In the genomic region with DNA sequence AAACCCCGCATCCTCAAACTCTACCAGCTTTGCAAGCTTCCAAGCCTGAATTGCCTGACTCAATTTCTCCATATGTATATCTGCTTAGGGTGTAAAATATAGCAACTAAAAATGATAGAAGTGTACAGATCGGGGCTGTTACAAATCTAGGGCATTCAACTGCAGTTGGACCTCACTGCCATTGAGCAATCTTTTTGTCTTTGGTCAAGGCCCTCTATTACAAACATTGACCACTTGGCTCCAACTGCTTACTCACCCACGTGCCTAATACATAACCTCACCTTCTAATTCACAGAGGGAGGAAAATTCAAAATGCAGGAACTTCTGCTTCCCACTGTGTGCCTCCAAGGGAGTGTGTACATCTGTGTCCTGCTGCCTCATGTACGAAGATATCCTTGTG, we compare ENCODE assay signal across 1 cellular context.
TF ChIP-seq lines count a peak whose summit lies in the region.

No MANE protein-coding gene starts in this region.

TF ChIP-seq in HepG2, 621 proteins besides CTCF, POLR2A, EP300 and RAD21 (continued from another document and continues in another):
- TF ChIP-seq ZNF839 (CRISPR knock-in tag; IDR thresholded peaks at IDR 0.05; ENCODE audit: borderline replicate concordance) = no peak
- TF ChIP-seq PAF1 (CRISPR knock-in tag; IDR thresholded peaks at IDR 0.05) = no peak
- TF ChIP-seq, protein P1, sequence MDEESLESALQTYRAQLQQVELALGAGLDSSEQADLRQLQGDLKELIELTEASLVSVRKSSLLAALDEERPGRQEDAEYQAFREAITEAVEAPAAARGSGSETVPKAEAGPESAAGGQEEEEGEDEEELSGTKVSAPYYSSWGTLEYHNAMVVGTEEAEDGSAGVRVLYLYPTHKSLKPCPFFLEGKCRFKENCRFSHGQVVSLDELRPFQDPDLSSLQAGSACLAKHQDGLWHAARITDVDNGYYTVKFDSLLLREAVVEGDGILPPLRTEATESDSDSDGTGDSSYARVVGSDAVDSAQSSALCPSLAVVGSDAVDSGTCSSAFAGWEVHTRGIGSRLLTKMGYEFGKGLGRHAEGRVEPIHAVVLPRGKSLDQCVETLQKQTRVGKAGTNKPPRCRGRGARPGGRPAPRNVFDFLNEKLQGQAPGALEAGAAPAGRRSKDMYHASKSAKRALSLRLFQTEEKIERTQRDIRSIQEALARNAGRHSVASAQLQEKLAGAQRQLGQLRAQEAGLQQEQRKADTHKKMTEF (CRISPR knock-in tag; IDR thresholded peaks at IDR 0.05) = no peak
- no peak for TF ChIP-seq ZNF605 (CRISPR knock-in tag; IDR thresholded peaks at IDR 0.05)
- TF ChIP-seq, protein P2, sequence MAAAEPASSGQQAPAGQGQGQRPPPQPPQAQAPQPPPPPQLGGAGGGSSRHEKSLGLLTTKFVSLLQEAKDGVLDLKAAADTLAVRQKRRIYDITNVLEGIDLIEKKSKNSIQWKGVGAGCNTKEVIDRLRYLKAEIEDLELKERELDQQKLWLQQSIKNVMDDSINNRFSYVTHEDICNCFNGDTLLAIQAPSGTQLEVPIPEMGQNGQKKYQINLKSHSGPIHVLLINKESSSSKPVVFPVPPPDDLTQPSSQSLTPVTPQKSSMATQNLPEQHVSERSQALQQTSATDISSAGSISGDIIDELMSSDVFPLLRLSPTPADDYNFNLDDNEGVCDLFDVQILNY (CRISPR knock-in tag; conservative IDR thresholded peaks at IDR 0.05) = no peak
- TF ChIP-seq DR1 (CRISPR knock-in tag; IDR thresholded peaks at IDR 0.05) = no peak
- no peak for TF ChIP-seq MATR3 (CRISPR knock-in tag; IDR thresholded peaks at IDR 0.05)
- no peak for TF ChIP-seq ZNF17 (CRISPR knock-in tag; IDR thresholded peaks at IDR 0.05)
- TF ChIP-seq KLF6 (CRISPR knock-in tag; IDR thresholded peaks at IDR 0.05) = no peak
- TF ChIP-seq, protein P3, sequence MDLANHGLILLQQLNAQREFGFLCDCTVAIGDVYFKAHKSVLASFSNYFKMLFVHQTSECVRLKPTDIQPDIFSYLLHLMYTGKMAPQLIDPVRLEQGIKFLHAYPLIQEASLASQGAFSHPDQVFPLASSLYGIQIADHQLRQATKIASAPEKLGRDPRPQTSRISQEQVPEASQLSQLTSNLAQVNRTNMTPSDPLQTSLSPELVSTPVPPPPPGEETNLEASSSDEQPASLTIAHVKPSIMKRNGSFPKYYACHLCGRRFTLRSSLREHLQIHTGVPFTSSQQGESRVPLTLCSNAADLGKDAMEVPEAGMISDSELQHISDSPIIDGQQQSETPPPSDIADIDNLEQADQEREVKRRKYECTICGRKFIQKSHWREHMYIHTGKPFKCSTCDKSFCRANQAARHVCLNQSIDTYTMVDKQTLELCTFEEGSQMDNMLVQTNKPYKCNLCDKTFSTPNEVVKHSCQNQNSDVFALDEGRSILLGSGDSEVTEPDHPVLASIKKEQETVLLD (CRISPR knock-in tag; IDR thresholded peaks at IDR 0.05; ENCODE audit: low read depth) = no peak
- no peak for TF ChIP-seq MBNL3 (CRISPR knock-in tag; conservative IDR thresholded peaks at IDR 0.05)
- TF ChIP-seq NFRKB (IDR thresholded peaks at IDR 0.05) = no peak
- TF ChIP-seq RFX1 (IDR thresholded peaks at IDR 0.05) = no peak
- TF ChIP-seq EED (CRISPR knock-in tag; IDR thresholded peaks at IDR 0.05) = no peak
- TF ChIP-seq ZNF563 (CRISPR knock-in tag; IDR thresholded peaks at IDR 0.05) = no peak
- TF ChIP-seq, protein P4, sequence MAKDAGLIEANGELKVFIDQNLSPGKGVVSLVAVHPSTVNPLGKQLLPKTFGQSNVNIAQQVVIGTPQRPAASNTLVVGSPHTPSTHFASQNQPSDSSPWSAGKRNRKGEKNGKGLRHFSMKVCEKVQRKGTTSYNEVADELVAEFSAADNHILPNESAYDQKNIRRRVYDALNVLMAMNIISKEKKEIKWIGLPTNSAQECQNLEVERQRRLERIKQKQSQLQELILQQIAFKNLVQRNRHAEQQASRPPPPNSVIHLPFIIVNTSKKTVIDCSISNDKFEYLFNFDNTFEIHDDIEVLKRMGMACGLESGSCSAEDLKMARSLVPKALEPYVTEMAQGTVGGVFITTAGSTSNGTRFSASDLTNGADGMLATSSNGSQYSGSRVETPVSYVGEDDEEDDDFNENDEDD (CRISPR knock-in tag; IDR thresholded peaks at IDR 0.05; ENCODE audit: borderline replicate concordance) = no peak
- peak; percentile 26; the same call in 1 of the 2 replicates for TF ChIP-seq ZFP36L1 (CRISPR knock-in tag; IDR thresholded peaks at IDR 0.05)
- peak; percentile 32; the same call in 1 of the 2 replicates for TF ChIP-seq FOXA3 (CRISPR knock-in tag; IDR thresholded peaks at IDR 0.05)
- TF ChIP-seq ZNF180 (CRISPR knock-in tag; IDR thresholded peaks at IDR 0.05; ENCODE audit: borderline replicate concordance, low read depth) = no peak
- TF ChIP-seq IRX3 (CRISPR knock-in tag; IDR thresholded peaks at IDR 0.05; ENCODE audit: borderline replicate concordance, low read depth) = no peak
- TF ChIP-seq ZEB1 (IDR thresholded peaks at IDR 0.05; ENCODE audit: insufficient replicate concordance, low read depth) = no peak
- no peak for TF ChIP-seq ZNF558 (CRISPR knock-in tag; IDR thresholded peaks at IDR 0.05; ENCODE audit: borderline replicate concordance)
- TF ChIP-seq, protein P5, sequence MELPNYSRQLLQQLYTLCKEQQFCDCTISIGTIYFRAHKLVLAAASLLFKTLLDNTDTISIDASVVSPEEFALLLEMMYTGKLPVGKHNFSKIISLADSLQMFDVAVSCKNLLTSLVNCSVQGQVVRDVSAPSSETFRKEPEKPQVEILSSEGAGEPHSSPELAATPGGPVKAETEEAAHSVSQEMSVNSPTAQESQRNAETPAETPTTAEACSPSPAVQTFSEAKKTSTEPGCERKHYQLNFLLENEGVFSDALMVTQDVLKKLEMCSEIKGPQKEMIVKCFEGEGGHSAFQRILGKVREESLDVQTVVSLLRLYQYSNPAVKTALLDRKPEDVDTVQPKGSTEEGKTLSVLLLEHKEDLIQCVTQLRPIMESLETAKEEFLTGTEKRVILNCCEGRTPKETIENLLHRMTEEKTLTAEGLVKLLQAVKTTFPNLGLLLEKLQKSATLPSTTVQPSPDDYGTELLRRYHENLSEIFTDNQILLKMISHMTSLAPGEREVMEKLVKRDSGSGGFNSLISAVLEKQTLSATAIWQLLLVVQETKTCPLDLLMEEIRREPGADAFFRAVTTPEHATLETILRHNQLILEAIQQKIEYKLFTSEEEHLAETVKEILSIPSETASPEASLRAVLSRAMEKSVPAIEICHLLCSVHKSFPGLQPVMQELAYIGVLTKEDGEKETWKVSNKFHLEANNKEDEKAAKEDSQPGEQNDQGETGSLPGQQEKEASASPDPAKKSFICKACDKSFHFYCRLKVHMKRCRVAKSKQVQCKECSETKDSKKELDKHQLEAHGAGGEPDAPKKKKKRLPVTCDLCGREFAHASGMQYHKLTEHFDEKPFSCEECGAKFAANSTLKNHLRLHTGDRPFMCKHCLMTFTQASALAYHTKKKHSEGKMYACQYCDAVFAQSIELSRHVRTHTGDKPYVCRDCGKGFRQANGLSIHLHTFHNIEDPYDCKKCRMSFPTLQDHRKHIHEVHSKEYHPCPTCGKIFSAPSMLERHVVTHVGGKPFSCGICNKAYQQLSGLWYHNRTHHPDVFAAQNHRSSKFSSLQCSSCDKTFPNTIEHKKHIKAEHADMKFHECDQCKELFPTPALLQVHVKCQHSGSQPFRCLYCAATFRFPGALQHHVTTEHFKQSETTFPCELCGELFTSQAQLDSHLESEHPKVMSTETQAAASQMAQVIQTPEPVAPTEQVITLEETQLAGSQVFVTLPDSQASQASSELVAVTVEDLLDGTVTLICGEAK (IDR thresholded peaks at IDR 0.05) = no peak
- TF ChIP-seq, protein P5 (CRISPR knock-in tag; IDR thresholded peaks at IDR 0.05) = no peak
- TF ChIP-seq, protein P6, sequence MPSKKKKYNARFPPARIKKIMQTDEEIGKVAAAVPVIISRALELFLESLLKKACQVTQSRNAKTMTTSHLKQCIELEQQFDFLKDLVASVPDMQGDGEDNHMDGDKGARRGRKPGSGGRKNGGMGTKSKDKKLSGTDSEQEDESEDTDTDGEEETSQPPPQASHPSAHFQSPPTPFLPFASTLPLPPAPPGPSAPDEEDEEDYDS (CRISPR knock-in tag; IDR thresholded peaks at IDR 0.05) = no peak
- TF ChIP-seq RBAK (CRISPR knock-in tag; IDR thresholded peaks at IDR 0.05) = no peak
- TF ChIP-seq ZKSCAN8 (CRISPR knock-in tag; IDR thresholded peaks at IDR 0.05; ENCODE audit: borderline replicate concordance) = peak; percentile 84; the same call in 1 of the 2 replicates
- TF ChIP-seq, protein P7, sequence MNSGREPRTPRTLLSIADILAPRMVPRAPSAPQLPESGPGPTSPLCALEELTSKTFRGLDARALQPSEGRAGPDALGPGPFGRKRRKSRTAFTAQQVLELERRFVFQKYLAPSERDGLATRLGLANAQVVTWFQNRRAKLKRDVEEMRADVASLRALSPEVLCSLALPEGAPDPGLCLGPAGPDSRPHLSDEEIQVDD (CRISPR knock-in tag; IDR thresholded peaks at IDR 0.05; ENCODE audit: borderline replicate concordance) = no peak
- TF ChIP-seq ARNT2 (CRISPR knock-in tag; IDR thresholded peaks at IDR 0.05; ENCODE audit: low read depth) = no peak
- TF ChIP-seq, protein P8, sequence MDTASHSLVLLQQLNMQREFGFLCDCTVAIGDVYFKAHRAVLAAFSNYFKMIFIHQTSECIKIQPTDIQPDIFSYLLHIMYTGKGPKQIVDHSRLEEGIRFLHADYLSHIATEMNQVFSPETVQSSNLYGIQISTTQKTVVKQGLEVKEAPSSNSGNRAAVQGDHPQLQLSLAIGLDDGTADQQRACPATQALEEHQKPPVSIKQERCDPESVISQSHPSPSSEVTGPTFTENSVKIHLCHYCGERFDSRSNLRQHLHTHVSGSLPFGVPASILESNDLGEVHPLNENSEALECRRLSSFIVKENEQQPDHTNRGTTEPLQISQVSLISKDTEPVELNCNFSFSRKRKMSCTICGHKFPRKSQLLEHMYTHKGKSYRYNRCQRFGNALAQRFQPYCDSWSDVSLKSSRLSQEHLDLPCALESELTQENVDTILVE (CRISPR knock-in tag; IDR thresholded peaks at IDR 0.05) = no peak
- no peak for TF ChIP-seq ZNF296 (CRISPR knock-in tag; conservative IDR thresholded peaks at IDR 0.05)
- TF ChIP-seq TP53 (CRISPR knock-in tag; conservative IDR thresholded peaks at IDR 0.05) = no peak
- TF ChIP-seq ATF7-NPFF (CRISPR knock-in tag; IDR thresholded peaks at IDR 0.05; ENCODE audit: low read depth) = no peak
- TF ChIP-seq RARA (CRISPR knock-in tag; IDR thresholded peaks at IDR 0.05) = peak; percentile 42; the same call in 1 of the 2 replicates
- peak; percentile 67 for TF ChIP-seq HNF4A (CRISPR knock-in tag; IDR thresholded peaks at IDR 0.05)
- TF ChIP-seq, protein P9, sequence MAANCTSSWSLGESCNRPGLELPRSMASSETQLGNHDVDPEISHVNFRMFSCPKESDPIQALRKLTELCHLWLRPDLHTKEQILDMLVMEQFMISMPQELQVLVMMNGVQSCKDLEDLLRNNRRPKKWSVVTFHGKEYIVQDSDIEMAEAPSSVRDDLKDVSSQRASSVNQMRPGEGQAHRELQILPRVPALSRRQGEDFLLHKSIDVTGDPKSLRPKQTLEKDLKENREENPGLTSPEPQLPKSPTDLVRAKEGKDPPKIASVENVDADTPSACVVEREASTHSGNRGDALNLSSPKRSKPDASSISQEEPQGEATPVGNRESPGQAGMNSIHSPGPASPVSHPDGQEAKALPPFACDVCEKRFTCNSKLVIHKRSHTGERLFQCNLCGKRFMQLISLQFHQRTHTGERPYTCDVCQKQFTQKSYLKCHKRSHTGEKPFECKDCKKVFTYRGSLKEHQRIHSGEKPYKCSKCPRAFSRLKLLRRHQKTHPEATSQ (CRISPR knock-in tag; IDR thresholded peaks at IDR 0.05; ENCODE audit: borderline replicate concordance) = 0 out of 2 replicates have a peak, but pooled peaks have one; percentile 25
- TF ChIP-seq TSC22D2 (CRISPR knock-in tag; IDR thresholded peaks at IDR 0.05; ENCODE audit: borderline replicate concordance) = no peak
- peak; percentile 28; the same call in 1 of the 2 replicates for TF ChIP-seq SALL1 (CRISPR knock-in tag; IDR thresholded peaks at IDR 0.05)
- peak; percentile 83 for TF ChIP-seq POGZ (CRISPR knock-in tag; IDR thresholded peaks at IDR 0.05)
- 0 out of 2 replicates have a peak, but pooled peaks have one; percentile 19 for TF ChIP-seq ZFX (CRISPR knock-in tag; IDR thresholded peaks at IDR 0.05; ENCODE audit: low read depth)
- no peak for TF ChIP-seq ZNF530 (CRISPR knock-in tag; IDR thresholded peaks at IDR 0.05; ENCODE audit: low read depth)
- TF ChIP-seq ZNF282 (IDR thresholded peaks at IDR 0.05; ENCODE audit: partially characterized antibody) = no peak
- TF ChIP-seq ADNP (CRISPR knock-in tag; IDR thresholded peaks at IDR 0.05) = no peak
- no peak for TF ChIP-seq SMARCE1 (IDR thresholded peaks at IDR 0.05; ENCODE audit: borderline replicate concordance)
- TF ChIP-seq ZFP90 (CRISPR knock-in tag; IDR thresholded peaks at IDR 0.05; ENCODE audit: borderline replicate concordance) = no peak
- no peak for TF ChIP-seq HIVEP1 (CRISPR knock-in tag; IDR thresholded peaks at IDR 0.05)
- TF ChIP-seq PHF20 (CRISPR knock-in tag; IDR thresholded peaks at IDR 0.05) = no peak
- no peak for TF ChIP-seq ZBTB8A (CRISPR knock-in tag; IDR thresholded peaks at IDR 0.05; ENCODE audit: borderline replicate concordance, low read depth)
